In genomic region chr14:99159341-99160340, GRCh38 we compare ENCODE assay signal across 14 cellular contexts.
"Had no signal": no experiment of that assay in that cellular context is flagged by ENCODE, and none has a peak within 500 bp of the region (broad histone marks: within the 10 kb centered on the region; RNA-seq: fewer than 3 reads in every experiment).

No MANE protein-coding gene starts in this region.

- H3K9me3 ChIP-seq: ascending aorta, lower lobe of right lung, SJCRH30, suprapubic skin had no signal

- ATAC-seq: activated CD4-positive, alpha-beta T cell treated with anti-CD3 and anti-CD28 coated beads for 36 hours; activated T-cell treated with anti-CD3 and anti-CD28 coated beads, Interleukin-2, amount 50 U/mL, for 4 hours; left colon; lower lobe of right lung; T-helper 17 cell had no signal

- DNase-seq: activated CD4-positive, alpha-beta T cell treated with anti-CD3 and anti-CD28 coated beads for 36 hours; activated T-cell treated with anti-CD3 and anti-CD28 coated beads, Interleukin-2, amount 50 U/mL, for 4 hours; dorsolateral prefrontal cortex; left colon; lower lobe of right lung; midbrain; SJCRH30; stimulated activated CD4-positive, alpha-beta T cell treated with anti-CD3 and anti-CD28 coated beads, Interleukin-2, amount 100 ng/mL, for 48 hours; stimulated activated naive CD4-positive, alpha-beta T cell; T-helper 17 cell; trophoblast cell; WERI-Rb-1 had no signal

- H3K27ac ChIP-seq: ascending aorta, dorsolateral prefrontal cortex, lower lobe of right lung, SJCRH30, suprapubic skin, WERI-Rb-1 had no signal

- H3K4me3 Mint-ChIP-seq: activated CD4-positive, alpha-beta T cell treated with anti-CD3 and anti-CD28 coated beads for 36 hours; activated T-cell treated with anti-CD3 and anti-CD28 coated beads, Interleukin-2, amount 50 U/mL, for 4 hours; T-helper 17 cell had no signal

- H3K27me3 Mint-ChIP-seq: activated CD4-positive, alpha-beta T cell treated with anti-CD3 and anti-CD28 coated beads for 36 hours; T-helper 17 cell had no signal

- H3K4me3 ChIP-seq: ascending aorta, dorsolateral prefrontal cortex, lower lobe of right lung, SJCRH30, suprapubic skin had no signal

- H3K36me3 ChIP-seq: ascending aorta, lower lobe of right lung, SJCRH30, suprapubic skin, WERI-Rb-1 had no signal

- H3K27ac Mint-ChIP-seq: activated CD4-positive, alpha-beta T cell treated with anti-CD3 and anti-CD28 coated beads for 36 hours; T-helper 17 cell had no signal

- H3K27me3 ChIP-seq: ascending aorta, SJCRH30, suprapubic skin had no signal
